In the genomic region with DNA sequence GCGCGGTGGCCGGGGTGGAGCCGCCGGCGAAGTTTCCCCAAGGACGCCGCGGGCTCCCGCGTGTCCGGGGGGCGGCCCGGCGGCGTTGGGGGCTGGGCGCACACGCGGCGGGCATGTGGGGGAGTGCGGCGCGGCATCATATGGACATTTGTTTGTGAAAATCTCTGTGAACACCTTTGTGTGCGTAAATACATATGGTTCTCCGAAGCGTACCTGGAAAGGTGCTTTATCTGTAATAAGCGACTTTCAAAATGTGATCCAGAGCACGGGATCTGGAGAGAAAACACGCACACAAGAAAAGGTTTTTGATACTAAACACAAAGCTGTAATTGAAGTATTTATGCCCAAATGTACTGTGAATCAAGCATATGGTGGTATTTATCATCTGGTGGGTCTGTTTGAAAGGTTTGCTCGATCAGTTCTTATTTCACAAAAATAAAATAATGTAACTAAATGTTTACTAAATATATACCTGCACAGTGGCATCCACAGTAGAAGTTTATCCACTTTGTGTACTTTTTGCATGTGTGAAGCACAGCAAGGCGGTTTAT, we compare ENCODE assay signal across 8 cellular contexts. TPM values are rescaled to one million over a fixed set of nuclear protein-coding genes. Genes with fewer than 3 reads are reported as not detected.
DNase-seq lines count a peak whose midpoint lies in the region; ATAC-seq and TF ChIP-seq lines count a peak whose summit lies in the region.

No MANE protein-coding gene starts in this region.

- no peaks in the 10 kb centered on the region for H3K27me3 Mint-ChIP-seq in activated T-cell treated with anti-CD3 and anti-CD28 coated beads, Interleukin-2, amount 50 U/mL, for 24 hours
- H3K27me3 Mint-ChIP-seq in glutamatergic neuron (ENCODE audit: unreplicated experiment) = peaks cover 8% of the 10 kb centered on the region

- H3K36me3 Mint-ChIP-seq in activated T-cell treated with anti-CD3 and anti-CD28 coated beads, Interleukin-2, amount 50 U/mL, for 24 hours (ENCODE audit: low read depth) = peaks cover 34% of the 10 kb centered on the region
- H3K36me3 Mint-ChIP-seq in glutamatergic neuron (ENCODE audit: unreplicated experiment) = no peaks in the 10 kb centered on the region

- H3K4me3 ChIP-seq in WI38 (ENCODE audit: low read depth, low read length) (peak overlapping the region; percentile 61), skin epidermis (peak overlapping the region; percentile 41 to 93 (median 84))

- H3K4me1 Mint-ChIP-seq in activated T-cell treated with anti-CD3 and anti-CD28 coated beads, Interleukin-2, amount 50 U/mL, for 24 hours (ENCODE audit: low read depth) = peaks cover 70% of the 10 kb centered on the region
- peaks cover 16% of the 10 kb centered on the region for H3K4me1 Mint-ChIP-seq in glutamatergic neuron (ENCODE audit: low read depth, unreplicated experiment)

- ATAC-seq in HG02678 (IDR thresholded peaks at IDR 0.05; ENCODE audit: unreplicated experiment) = no peak
- ATAC-seq in HG03378 (IDR thresholded peaks at IDR 0.05; ENCODE audit: unreplicated experiment) = no peak
- ATAC-seq in HG02571 (IDR thresholded peaks at IDR 0.05; ENCODE audit: unreplicated experiment) = no peak

- H3K27ac Mint-ChIP-seq in activated T-cell treated with anti-CD3 and anti-CD28 coated beads, Interleukin-2, amount 50 U/mL, for 24 hours = peak overlapping the region; percentile 86
- H3K27ac Mint-ChIP-seq in glutamatergic neuron (ENCODE audit: unreplicated experiment) = peak overlapping the region; percentile 84

- no peaks in the 10 kb centered on the region for H3K9me3 Mint-ChIP-seq in activated T-cell treated with anti-CD3 and anti-CD28 coated beads, Interleukin-2, amount 50 U/mL, for 24 hours
- H3K9me3 Mint-ChIP-seq in glutamatergic neuron (ENCODE audit: unreplicated experiment) = peaks cover 21% of the 10 kb centered on the region

- peak overlapping the region; percentile 61 to 100 (median 96) for H3K27ac ChIP-seq in skin epidermis

- no peak for TF ChIP-seq CTCF in WI38 (IDR thresholded peaks at IDR 0.05; ENCODE audit: low read depth, low read length)
- no peak for TF ChIP-seq CTCF in glutamatergic neuron (IDR thresholded peaks at IDR 0.05; ENCODE audit: partially characterized antibody, unreplicated experiment)

- H3K4me3 Mint-ChIP-seq in activated T-cell treated with anti-CD3 and anti-CD28 coated beads, Interleukin-2, amount 50 U/mL, for 24 hours = peak overlapping the region; percentile 75
- peak overlapping the region; percentile 73 for H3K4me3 Mint-ChIP-seq in glutamatergic neuron (ENCODE audit: unreplicated experiment)

- no peak for DNase-seq in activated T-cell treated with anti-CD3 and anti-CD28 coated beads, Interleukin-2, amount 50 U/mL, for 24 hours
- DNase-seq in activated T-cell treated with anti-CD3 and anti-CD28 coated beads, Interleukin-2, amount 50 U/mL, for 1 hour = no peak
- no peak for DNase-seq in glutamatergic neuron

RNA-seq across cellular contexts. Expression of a gene that starts 0.7 kb away (rescaled TPM):
- total RNA-seq in glutamatergic neuron (ENCODE audit: unreplicated experiment) = 101 TPM
